Comparison of ENCODE assay signal across 1 cellular context in genomic region chr12:32679091-32679909, GRCh38.
TF ChIP-seq lines count a peak whose summit lies in the region.

Gene DNM1L, plus strand, starts transcription at chr12:32679301. Its CDS starts 63 bp downstream, at chr12:32679364.

TF ChIP-seq in K562, 482 proteins besides CTCF, POLR2A, EP300 and RAD21 (continued from another document and continues in another):
- no peak for TF ChIP-seq NR0B1 (IDR thresholded peaks at IDR 0.05; ENCODE audit: partially characterized antibody)
- no peak for TF ChIP-seq CBX2 (IDR thresholded peaks at IDR 0.05; ENCODE audit: insufficient read depth, low read length, poor library complexity, severe bottlenecking)
- TF ChIP-seq NR4A1 (CRISPR knock-in tag; IDR thresholded peaks at IDR 0.05): no peak
- no peak for TF ChIP-seq NR4A1 (tag; IDR thresholded peaks at IDR 0.05)
- no peak for TF ChIP-seq KLF1 (tag; IDR thresholded peaks at IDR 0.05)
- TF ChIP-seq ADNP (tag; IDR thresholded peaks at IDR 0.05): no peak
- peak; percentile 61 for TF ChIP-seq EP400 (IDR thresholded peaks at IDR 0.05)
- TF ChIP-seq HNRNPH1 (optimal IDR thresholded peaks at IDR 0.05; ENCODE audit: low read depth, low read length): no peak
- TF ChIP-seq CBX8 (IDR thresholded peaks at IDR 0.05; ENCODE audit: borderline replicate concordance, extremely low read depth, low read depth, low read length, poor library complexity, severe bottlenecking): no peak
- no peak; the same call in none of the 2 replicates for TF ChIP-seq TCF3 (CRISPR knock-in tag; IDR thresholded peaks at IDR 0.05)
- TF ChIP-seq BRD4 (IDR thresholded peaks at IDR 0.05): no peak
- no peak for TF ChIP-seq SFPQ (IDR thresholded peaks at IDR 0.05; ENCODE audit: low read depth, low read length)
- peak; percentile 39; the same call in 1 of the 2 replicates for TF ChIP-seq SP1 (CRISPR knock-in tag; IDR thresholded peaks at IDR 0.05)
- TF ChIP-seq ZNF561 (CRISPR knock-in tag; conservative IDR thresholded peaks at IDR 0.05): no peak
- no peak for TF ChIP-seq HMG20A (CRISPR knock-in tag; conservative IDR thresholded peaks at IDR 0.05)
- peak; percentile 61; the same call in 1 of the 2 replicates for TF ChIP-seq GATAD2B (IDR thresholded peaks at IDR 0.05; ENCODE audit: borderline replicate concordance)
- 0 out of 2 replicates have a peak, but pooled peaks have one; percentile 30 for TF ChIP-seq CBX1 (IDR thresholded peaks at IDR 0.05; ENCODE audit: low read depth)
- TF ChIP-seq RBM22 (IDR thresholded peaks at IDR 0.05; ENCODE audit: low read depth, low read length, poor library complexity, severe bottlenecking): no peak
- no peak for TF ChIP-seq RERE (CRISPR knock-in tag; IDR thresholded peaks at IDR 0.05; ENCODE audit: borderline replicate concordance)
- TF ChIP-seq ZNF764 (CRISPR knock-in tag; IDR thresholded peaks at IDR 0.05; ENCODE audit: low read depth): no peak
- TF ChIP-seq HNRNPK (IDR thresholded peaks at IDR 0.05; ENCODE audit: low read depth, low read length, poor library complexity, severe bottlenecking): no peak
- TF ChIP-seq ZNF77 (CRISPR knock-in tag; IDR thresholded peaks at IDR 0.05): no peak
- TF ChIP-seq RREB1 (CRISPR knock-in tag; IDR thresholded peaks at IDR 0.05): no peak
- no peak for TF ChIP-seq MLX (CRISPR knock-in tag; conservative IDR thresholded peaks at IDR 0.05)
- TF ChIP-seq ZNF408 (CRISPR knock-in tag; IDR thresholded peaks at IDR 0.05; ENCODE audit: low read depth): no peak
- TF ChIP-seq KAT8 (IDR thresholded peaks at IDR 0.05; ENCODE audit: low read depth): no peak
- TF ChIP-seq ASH1L (IDR thresholded peaks at IDR 0.05; ENCODE audit: borderline replicate concordance, low read depth, partially characterized antibody): no peak
- peak; percentile 44; the same call in 1 of the 2 replicates for TF ChIP-seq ZBTB1 (CRISPR knock-in tag; IDR thresholded peaks at IDR 0.05; ENCODE audit: borderline replicate concordance, low read depth)
- TF ChIP-seq CCAR2 (IDR thresholded peaks at IDR 0.05; ENCODE audit: low read depth, low read length): no peak
- TF ChIP-seq MAFK (IDR thresholded peaks at IDR 0.05; ENCODE audit: low read length): no peak
- TF ChIP-seq ZNF133 (CRISPR knock-in tag; IDR thresholded peaks at IDR 0.05): no peak
- no peak for TF ChIP-seq ZNF436 (CRISPR knock-in tag; IDR thresholded peaks at IDR 0.05)
- TF ChIP-seq ZNF224 (CRISPR knock-in tag; IDR thresholded peaks at IDR 0.05): no peak
- peak; percentile 68; the same call in 1 of the 2 replicates for TF ChIP-seq ZNF12 (CRISPR knock-in tag; IDR thresholded peaks at IDR 0.05)
- TF ChIP-seq SMAD3 (CRISPR knock-in tag; conservative IDR thresholded peaks at IDR 0.05): no peak
- TF ChIP-seq HMGN3 (IDR thresholded peaks at IDR 0.05; ENCODE audit: borderline replicate concordance, extremely low read depth, insufficient read length, low read depth, low read length): peak; percentile 61
- peak; percentile 29; the same call in 1 of the 2 replicates for TF ChIP-seq ZNF592 (IDR thresholded peaks at IDR 0.05)
- TF ChIP-seq RAD51 (IDR thresholded peaks at IDR 0.05; ENCODE audit: borderline replicate concordance, low read depth): no peak
- TF ChIP-seq ZNF431 (CRISPR knock-in tag; IDR thresholded peaks at IDR 0.05): no peak
